In genomic region chr17:29210879-29211278, GRCh38 we compare ENCODE assay signal across 20 cellular contexts. TPM values are rescaled to one million over a fixed set of nuclear protein-coding genes. Genes with fewer than 3 reads are reported as not detected.
A peak's percentile ranks its signal among the peaks of the same experiment; 100 is the strongest.
DNase-seq lines count a peak whose midpoint lies in the region; TF ChIP-seq lines count a peak whose summit lies in the region.
"Had no signal": no experiment of that assay in that cellular context is flagged by ENCODE, and none has a peak within 500 bp of the region (broad histone marks: within the 10 kb centered on the region; RNA-seq: fewer than 3 reads in every experiment).

No MANE protein-coding gene starts in this region.

- no peak overlapping the region for H3K4me3 ChIP-seq in AG10803 (ENCODE audit: low read length)
- H3K4me3 ChIP-seq in choroid plexus epithelial cell (ENCODE audit: low read depth, low read length) = no peak overlapping the region
- no peak overlapping the region for H3K4me3 ChIP-seq in endodermal cell (ENCODE audit: low read length)
- H3K4me3 ChIP-seq in suprapubic skin = no peak overlapping the region
- H3K4me3 ChIP-seq: GM23338, SJSA1 had no signal

- H3K27ac Mint-ChIP-seq in endodermal cell = no peak overlapping the region
- H3K27ac Mint-ChIP-seq: CD4-positive, CD25-positive, alpha-beta regulatory T cell; GM23338 had no signal

- H3K9ac ChIP-seq in endodermal cell (ENCODE audit: extremely low read depth, low read length, poor library complexity, severe bottlenecking) = no peak overlapping the region

- no peak for TF ChIP-seq POLR2A in suprapubic skin (IDR thresholded peaks at IDR 0.05)

- H3K27ac ChIP-seq in endodermal cell (ENCODE audit: low read depth, low read length) (no peak overlapping the region), suprapubic skin (no peak overlapping the region)
- H3K27ac ChIP-seq: SJSA1 had no signal

- no peak for TF ChIP-seq CTCF in AG10803 (conservative IDR thresholded peaks at IDR 0.05; ENCODE audit: low read length)
- no peak for TF ChIP-seq CTCF in choroid plexus epithelial cell (conservative IDR thresholded peaks at IDR 0.05; ENCODE audit: low read depth, low read length)
- TF ChIP-seq CTCF in endodermal cell (conservative IDR thresholded peaks at IDR 0.05) = no peak
- TF ChIP-seq CTCF in suprapubic skin (IDR thresholded peaks at IDR 0.05) = no peak

- H3K27me3 ChIP-seq in endodermal cell (ENCODE audit: control insufficient read depth, insufficient read depth, low read length, poor library complexity, severe bottlenecking) = no peaks in the 10 kb centered on the region
- H3K27me3 ChIP-seq in suprapubic skin = no peaks in the 10 kb centered on the region
- H3K27me3 ChIP-seq: SJSA1 had no signal

- no peaks in the 10 kb centered on the region for H3K36me3 Mint-ChIP-seq in endodermal cell (ENCODE audit: low read depth)
- H3K36me3 Mint-ChIP-seq: CD4-positive, CD25-positive, alpha-beta regulatory T cell had no signal

- DNase-seq in AG10803 (ENCODE audit: low read depth) (peak; percentile 44), HS-5 (ENCODE audit: low read depth) (peak; percentile 15), choroid plexus epithelial cell (ENCODE audit: low read depth) (peak; percentile 32), iris pigment epithelial cell (ENCODE audit: low read depth) (peak; percentile 63), endodermal cell (no peak), suprapubic skin (ENCODE audit: low spot score in 2 of 2) (no peak), HUDEP-2 (lab: John Stamatoyannopoulos, UW; ENCODE audit: unreplicated experiment in 76 of 76) (no peak), KBM-7 (no peak)
- DNase-seq: AML-193; CD4-positive, CD25-positive, alpha-beta regulatory T cell; DMS53; GDM1; MV-4-11; NCI-H146; NCI-H2081 treated with DMSO at 0.1 percent for 48 hours; NCI-H524 had no signal

- H3K36me3 ChIP-seq in endodermal cell (ENCODE audit: control insufficient read depth, insufficient read depth, low read length) = no peaks in the 10 kb centered on the region
- H3K36me3 ChIP-seq in suprapubic skin = no peaks in the 10 kb centered on the region
- H3K36me3 ChIP-seq: SJSA1 had no signal

- no peaks in the 10 kb centered on the region for H3K4me1 Mint-ChIP-seq in endodermal cell
- H3K4me1 Mint-ChIP-seq: CD4-positive, CD25-positive, alpha-beta regulatory T cell had no signal

- TF ChIP-seq EP300 in suprapubic skin (IDR thresholded peaks at IDR 0.05) = no peak

- H3K27me3 Mint-ChIP-seq in endodermal cell (ENCODE audit: insufficient read depth) = no peaks in the 10 kb centered on the region
- H3K27me3 Mint-ChIP-seq: CD4-positive, CD25-positive, alpha-beta regulatory T cell had no signal

- no peaks in the 10 kb centered on the region for H3K4me1 ChIP-seq in endodermal cell (ENCODE audit: control insufficient read depth, insufficient read depth, low read length)
- H3K4me1 ChIP-seq in suprapubic skin = peaks cover 12% of the 10 kb centered on the region
- H3K4me1 ChIP-seq: SJSA1 had no signal

- in situ Hi-C loops in KBM-7 (cut with MboI; ENCODE audit: low pct_unique_long_range_greater_than_20kb, low sequenced_read_pairs) = no loop called here

- H3K9me3 ChIP-seq in endodermal cell (ENCODE audit: control insufficient read depth, low read length) (no peaks in the 10 kb centered on the region), suprapubic skin (no peaks in the 10 kb centered on the region)
- H3K9me3 ChIP-seq: SJSA1 had no signal

- no peak overlapping the region for H3K4me3 Mint-ChIP-seq in endodermal cell
- H3K4me3 Mint-ChIP-seq: CD4-positive, CD25-positive, alpha-beta regulatory T cell; GM23338 had no signal

- WGBS in endodermal cell (ENCODE audit: insufficient coverage in 1 of 2, insufficient read length in 1 of 2), 2 experiments = 92 to 95% methylated on average over 2 of the region's 2 CpGs
- WGBS in suprapubic skin = 67% methylated on average over 2 of the region's 2 CpGs

- H3K9me3 Mint-ChIP-seq in endodermal cell = no peaks in the 10 kb centered on the region
- H3K9me3 Mint-ChIP-seq: GM23338 had no signal

RNA-seq across cellular contexts. Expression of gene MYO18A, which starts 30.7 kb away (rescaled TPM):
- total RNA-seq in endodermal cell (10 to 100 TPM; 43.8 to 56.7 TPM), suprapubic skin (100 to 1,000 TPM in 2 of 4 donors, 10 to 100 TPM in 2; 87.6 to 253 (median 106) TPM)
- 30.0 TPM for polyA plus RNA-seq in endodermal cell (2013, experiment 1 of 2)
- 37.8 TPM for polyA plus RNA-seq in endodermal cell (2013, experiment 2 of 2)

RNA-seq across cellular contexts. Expression of gene CRYBA1, which starts 35.8 kb away (rescaled TPM):
- total RNA-seq in endodermal cell (not detected), suprapubic skin (not detected)
- polyA plus RNA-seq in endodermal cell (2013, experiment 1 of 2) = 0.50 TPM
- polyA plus RNA-seq in endodermal cell (2013, experiment 2 of 2) = not detected
- total RNA-seq: CD4-positive, CD25-positive, alpha-beta regulatory T cell; GM23338; LHCN-M2; RPMI7951; SJSA1 had no signal
- polyA plus RNA-seq: CD4-positive, CD25-positive, alpha-beta regulatory T cell; GM23338 had no signal

Comparison
In these comparisons a context has a peak if more than half of its experiments do, and no peak if none do; other contexts are left out.
1. DNase-seq: peak in AG10803 (single experiment), HS-5 (single experiment), choroid plexus epithelial cell (single experiment) and iris pigment epithelial cell (single experiment); none in endodermal cell (single experiment), suprapubic skin (0 of 2), HUDEP-2 (0 of 76) and KBM-7 (single experiment).